14 cellular contexts compared by ENCODE assay signal in the genomic region with DNA sequence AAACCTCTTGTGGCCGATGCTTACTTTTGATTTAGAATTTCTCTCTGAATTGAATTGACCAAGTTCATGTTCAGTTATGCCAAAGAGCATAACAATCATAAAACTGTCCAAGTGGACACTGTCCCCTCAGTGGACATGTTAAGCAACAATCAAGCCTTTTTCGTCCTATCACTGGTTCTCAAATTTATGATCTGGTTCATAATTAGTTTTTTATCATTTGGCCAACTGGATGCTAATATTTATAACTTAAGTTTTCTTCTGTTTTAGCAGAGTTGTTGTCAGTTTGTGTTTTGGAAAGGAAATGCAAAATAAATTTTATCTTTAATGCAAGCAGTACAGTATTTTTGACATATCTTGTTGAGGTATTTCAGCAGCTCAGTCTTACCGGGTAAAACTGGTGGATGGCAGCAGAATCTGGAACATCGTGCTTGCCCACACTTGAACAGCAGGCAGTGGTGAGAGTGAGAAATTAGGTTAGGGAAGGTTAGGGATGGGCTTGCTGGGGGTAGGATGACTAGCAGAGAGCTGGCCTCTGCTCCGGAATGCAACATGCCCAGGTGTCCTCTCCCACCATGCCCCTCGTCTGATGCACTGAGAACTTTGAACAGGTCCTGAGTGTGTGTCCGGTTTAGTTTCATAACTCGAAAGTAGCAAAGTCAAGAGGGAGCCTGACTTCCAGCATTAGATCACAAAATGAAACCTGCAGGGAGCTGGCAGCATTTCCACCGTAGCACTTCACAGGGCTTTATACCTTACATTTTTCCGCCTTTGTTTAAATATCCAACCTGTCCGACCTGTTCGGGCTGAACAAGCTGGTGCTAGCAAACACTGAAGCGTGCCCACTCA.
DNase-seq lines count a peak whose midpoint lies in the region; ATAC-seq, FAIRE-seq and TF ChIP-seq lines count a peak whose summit lies in the region.
"Had no signal": no experiment of that assay in that cellular context is flagged by ENCODE, and none has a peak within 500 bp of the region (broad histone marks: within the 10 kb centered on the region; RNA-seq: fewer than 3 reads in every experiment).

No MANE protein-coding gene starts in this region.

- peaks cover 14% of the 10 kb centered on the region for H3K4me1 Mint-ChIP-seq in chondrocyte (ENCODE audit: low read depth)

- peak overlapping the region; percentile 56 for H3K4me2 ChIP-seq in hepatocyte

- peak overlapping the region; percentile 49 for H3K27ac ChIP-seq in hepatocyte
- H3K27ac ChIP-seq in small intestine (ENCODE audit: low read depth in 1 of 2, low read length in 1 of 2): peak overlapping the region; percentile 24 to 43

- H3K36me3 ChIP-seq in hepatocyte (replicated peaks; ENCODE audit: insufficient read depth, low read depth) (no peaks in the 10 kb centered on the region), small intestine (ENCODE audit: control insufficient read depth in 2 of 2, insufficient read depth in 2 of 2, low read length in 2 of 2) (peaks cover 2 to 15% of the 10 kb centered on the region in 2 donors)

- H3K4me1 ChIP-seq in hepatocyte (ENCODE audit: insufficient read depth) (no peaks in the 10 kb centered on the region), small intestine (ENCODE audit: control insufficient read depth in 2 of 2, insufficient read depth in 1 of 2, low read depth in 1 of 2, low read length in 1 of 2) (no peaks in the 10 kb centered on the region)

- H3K79me2 ChIP-seq in hepatocyte: peaks cover 50% of the 10 kb centered on the region

- peak; percentile 97 for DNase-seq in DMS53 treated with DMSO at 0.1 percent for 48 hours (lab: John Stamatoyannopoulos, UW; ENCODE audit: unreplicated experiment)
- DNase-seq in NCI-H526 (lab: John Stamatoyannopoulos, UW): peak; percentile 19 to 57
- DNase-seq in hepatocyte (ENCODE audit: low spot score): peak; percentile 65
- DNase-seq in small intestine: peak; percentile 60
- DNase-seq in GM10248 (ENCODE audit: extremely low spot score): no peak
- no peak for DNase-seq in chondrocyte (ENCODE audit: low spot score)
- DNase-seq in stimulated activated naive CD8-positive, alpha-beta T cell treated with anti-CD3 and anti-CD28 coated beads, Interleukin-15, Interleukin-2, amounts not matched to agents 100 U/mL and 50 U/mL, for 24 hours: no peak
- DNase-seq: activated CD4-positive, alpha-beta memory T cell treated with anti-CD3 and anti-CD28 coated beads, Interleukin-2, amount 10 ng/mL, durations not matched to agents 7 days and 5 days; dermis blood vessel endothelial cell; left ventricle myocardium superior; SW 1271 had no signal

- WGBS in hepatocyte (ENCODE audit: low lambda C conversion rate, missing lambda C conversion rate): 62% methylated on average over 13 of the region's 13 CpGs
- WGBS in small intestine, 3 donors: 35 to 64% (median 45%) methylated on average over 13 of the region's 13 CpGs

- CTCF ChIA-PET in GM10248 (lab: Yijun Ruan, JAX): interaction anchor here (1.0 to 1.7 kb wide), 2 partner anchors 8 to 11 kb away, joined by 3 read pairs; no protein-coding TSS in a partner anchor

- H3K27me3 ChIP-seq in hepatocyte (no peaks in the 10 kb centered on the region), small intestine (ENCODE audit: control insufficient read depth in 2 of 2, insufficient read depth in 2 of 2, low read length in 2 of 2) (no peaks in the 10 kb centered on the region)
- H3K27me3 ChIP-seq: gastroesophageal sphincter had no signal

- H3K9me2 ChIP-seq in hepatocyte (replicated peaks; ENCODE audit: insufficient read depth): no peaks in the 10 kb centered on the region

- no peaks in the 10 kb centered on the region for H3K9me3 ChIP-seq in hepatocyte (ENCODE audit: low read depth)
- no peaks in the 10 kb centered on the region for H3K9me3 ChIP-seq in small intestine (ENCODE audit: control insufficient read depth, low read depth)
- H3K9me3 ChIP-seq: gastroesophageal sphincter had no signal

- no peak overlapping the region for H2AFZ ChIP-seq in hepatocyte

- no peak overlapping the region for H3K4me3 Mint-ChIP-seq in chondrocyte (ENCODE audit: unreplicated experiment)
- H3K4me3 Mint-ChIP-seq: activated CD4-positive, alpha-beta memory T cell treated with anti-CD3 and anti-CD28 coated beads, Interleukin-2, amount 10 ng/mL, durations not matched to agents 7 days and 5 days had no signal

- peaks cover 23% of the 10 kb centered on the region for H3K36me3 Mint-ChIP-seq in chondrocyte (ENCODE audit: low read depth)

- no peaks in the 10 kb centered on the region for H3K27me3 Mint-ChIP-seq in chondrocyte (ENCODE audit: low read depth)
- H3K27me3 Mint-ChIP-seq: activated CD4-positive, alpha-beta memory T cell treated with anti-CD3 and anti-CD28 coated beads, Interleukin-2, amount 10 ng/mL, durations not matched to agents 7 days and 5 days had no signal

- TF ChIP-seq CTCF in hepatocyte (IDR thresholded peaks at IDR 0.05; ENCODE audit: poor library complexity) (no peak), GM10248 (IDR thresholded peaks at IDR 0.05; ENCODE audit: control extremely low read depth, extremely low read depth, low read depth, missing control alignments) (no peak), chondrocyte (IDR thresholded peaks at IDR 0.05) (no peak)

- H3K9me3 Mint-ChIP-seq in chondrocyte (ENCODE audit: low read depth): no peaks in the 10 kb centered on the region
- H3K9me3 Mint-ChIP-seq: activated CD4-positive, alpha-beta memory T cell treated with anti-CD3 and anti-CD28 coated beads, Interleukin-2, amount 10 ng/mL, durations not matched to agents 7 days and 5 days had no signal

- FAIRE-seq in small intestine (lab: Jason Lieb, UNC): no peak
- FAIRE-seq: urothelium cell line had no signal

- H3K27ac Mint-ChIP-seq in chondrocyte (ENCODE audit: unreplicated experiment): no peak overlapping the region

- H4K20me1 ChIP-seq in hepatocyte (ENCODE audit: insufficient read depth, poor library complexity, severe bottlenecking): peaks cover 4% of the 10 kb centered on the region

- POLR2A ChIA-PET in GM10248 (lab: Yijun Ruan, JAX): no interaction called here

- H3K4me3 ChIP-seq in hepatocyte: no peak overlapping the region
- no peak overlapping the region for H3K4me3 ChIP-seq in small intestine (ENCODE audit: low read depth in 1 of 2, low read length in 2 of 2)
- H3K4me3 ChIP-seq: gastroesophageal sphincter had no signal

- no peak for ATAC-seq in stimulated activated naive CD8-positive, alpha-beta T cell treated with anti-CD3 and anti-CD28 coated beads, Interleukin-15, Interleukin-2, amounts not matched to agents 100 U/mL and 50 U/mL, for 24 hours
- no peak for ATAC-seq in HG03039 (IDR thresholded peaks at IDR 0.05; ENCODE audit: unreplicated experiment)
- ATAC-seq: gastroesophageal sphincter had no signal

Comparison
In these comparisons a context has a peak if more than half of its experiments do, and no peak if none do; other contexts are left out.
1. DNase-seq: peak in DMS53 treated with DMSO at 0.1 percent for 48 hours (single experiment), NCI-H526 (2 of 2), hepatocyte (single experiment) and small intestine (single experiment); none in GM10248 (single experiment), chondrocyte (single experiment) and stimulated activated naive CD8-positive, alpha-beta T cell treated with anti-CD3 and anti-CD28 coated beads, Interleukin-15, Interleukin-2, amounts not matched to agents 100 U/mL and 50 U/mL, for 24 hours (single experiment).